ENCODE assay signal across 29 cellular contexts in genomic region chr15:67154249-67154648, GRCh38.
DNase-seq lines count a peak whose midpoint lies in the region; ATAC-seq, FAIRE-seq and TF ChIP-seq lines count a peak whose summit lies in the region.
"Had no signal": no experiment of that assay in that cellular context is flagged by ENCODE, and none has a peak within 500 bp of the region (broad histone marks: within the 10 kb centered on the region; RNA-seq: fewer than 3 reads in every experiment).

No MANE protein-coding gene starts in this region.

- TF ChIP-seq RAD21 in A549 (conservative IDR thresholded peaks at IDR 0.05 in 1 of 2, IDR thresholded peaks at IDR 0.05 in 1 of 2) = no peak
- TF ChIP-seq RAD21 in HCT116 (IDR thresholded peaks at IDR 0.05; ENCODE audit: low read depth) = no peak

- H3K18ac ChIP-seq in trophoblast cell (ENCODE audit: low read length) = no peak overlapping the region

- no peak overlapping the region for H3K23ac ChIP-seq in trophoblast cell (ENCODE audit: low read length)

- H3K36me3 ChIP-seq in HCT116 (ENCODE audit: control insufficient read depth in 1 of 2, insufficient read depth in 2 of 2, low read length in 2 of 2) = peaks cover 0 to 27% of the 10 kb centered on the region in 2 experiments; a peak in 2 of 4 replicates
- peaks cover 57% of the 10 kb centered on the region for H3K36me3 ChIP-seq in brain microvascular endothelial cell (replicated peaks)
- peaks cover 0 to 2% of the 10 kb centered on the region in 2 experiments for H3K36me3 ChIP-seq in trophoblast cell (ENCODE audit: control insufficient read depth in 1 of 2, insufficient read depth in 2 of 2, low read length in 2 of 2)
- H3K36me3 ChIP-seq: adrenal gland, breast epithelium, neutrophil, prostate gland, tibial nerve had no signal

- H3K79me1 ChIP-seq in trophoblast cell (ENCODE audit: low read length) = peaks cover 18% of the 10 kb centered on the region

- TF ChIP-seq CTCF in A549 (IDR thresholded peaks at IDR 0.05) (no peak), HCT116 (IDR thresholded peaks at IDR 0.05 in 2 of 3, conservative IDR thresholded peaks at IDR 0.05 in 1 of 3; ENCODE audit: borderline replicate concordance in 1 of 3, insufficient read depth in 1 of 3, low read depth in 2 of 3, low read length in 2 of 3) (no peak), brain microvascular endothelial cell (IDR thresholded peaks at IDR 0.05; ENCODE audit: low read depth, low read length, missing control alignments) (no peak)

- RAD21 ChIA-PET in HCT116 (lab: Charles Lee; ENCODE audit: low non-redundant PET in 1 of 2, low total read pairs in 2 of 2, uncharacterized antibody in 2 of 2, unreplicated experiment in 2 of 2) = no interaction called here

- no peak overlapping the region for H3K4ac ChIP-seq in trophoblast cell (ENCODE audit: low read depth, low read length)

- no peak overlapping the region for H3K4me2 ChIP-seq in A549
- no peak overlapping the region for H3K4me2 ChIP-seq in HCT116 (ENCODE audit: low read length)
- no peak overlapping the region for H3K4me2 ChIP-seq in trophoblast cell (ENCODE audit: low read length)
- H3K4me2 ChIP-seq: KMS-11 had no signal

- no peak overlapping the region for H3K4me3 ChIP-seq in A549
- H3K4me3 ChIP-seq in HCT116 (replicated peaks in 1 of 2; ENCODE audit: low read depth in 1 of 2, low read length in 2 of 2) = no peak overlapping the region
- H3K4me3 ChIP-seq in brain microvascular endothelial cell (ENCODE audit: low read depth, low read length) = no peak overlapping the region
- H3K4me3 ChIP-seq in trophoblast cell (ENCODE audit: low read depth, low read length) = no peak overlapping the region
- H3K4me3 ChIP-seq: adrenal gland, breast epithelium, prostate gland, tibial nerve had no signal

- no peak overlapping the region for H2AK5ac ChIP-seq in trophoblast cell (ENCODE audit: low read length)

- H4K8ac ChIP-seq in trophoblast cell (ENCODE audit: low read depth, low read length) = no peak overlapping the region

- H2BK12ac ChIP-seq in trophoblast cell (ENCODE audit: low read length) = no peak overlapping the region

- in situ Hi-C loops in brain microvascular endothelial cell (cut with HindIII; ENCODE audit: low pct_ligation_motif_present, low sequenced_read_pairs) = no loop called here

- H3K27ac ChIP-seq in A549 (peak overlapping the region; percentile 59 to 84; a peak in 5 of 6 replicates), HCT116 (ENCODE audit: low read depth, low read length) (no peak overlapping the region), brain microvascular endothelial cell (peak overlapping the region; percentile 26), trophoblast cell (ENCODE audit: low read depth, low read length) (no peak overlapping the region)
- H3K27ac ChIP-seq: adrenal gland, KMS-11, neutrophil, prostate gland, tibial nerve had no signal

- POLR2A ChIA-PET in A549 (lab: Yijun Ruan, JAX) (interaction anchor here (0.6 to 1.1 kb wide), 2 partner anchors 24 to 88 kb away, joined by 3 read pairs; partner anchors contain the start of gene SMAD3), HCT116 (lab: Charles Lee) (no interaction called here)

- no peaks in the 10 kb centered on the region for H3K9me3 ChIP-seq in A549
- peaks cover 0 to 7% of the 10 kb centered on the region in 2 experiments; a peak in 1 of 4 replicates for H3K9me3 ChIP-seq in HCT116 (ENCODE audit: control insufficient read depth in 1 of 2, insufficient read depth in 1 of 2, low read depth in 1 of 2, low read length in 2 of 2)
- H3K9me3 ChIP-seq in trophoblast cell (ENCODE audit: insufficient read depth, low read depth, low read length) = peaks cover 3% of the 10 kb centered on the region
- H3K9me3 ChIP-seq: adrenal gland, breast epithelium, neutrophil, prostate gland, tibial nerve had no signal

- no peak overlapping the region for H4K91ac ChIP-seq in trophoblast cell (ENCODE audit: low read depth, low read length)

- DNase-seq in A549 (ENCODE audit: low read depth in 1 of 2, low spot score in 1 of 2) = no peak
- DNase-seq in HCT116 (ENCODE audit: low read depth, low spot score) = no peak
- no peak for DNase-seq in brain microvascular endothelial cell
- peak in 1 of 2 donors; percentile 39 for DNase-seq in trophoblast cell
- no peak for DNase-seq in activated naive CD4-positive, alpha-beta T cell treated with anti-CD3 and anti-CD28 coated beads, Interleukin-2, amount 50 U/mL, for 16 hours
- no peak for DNase-seq in HT-29 (ENCODE audit: low spot score)
- DNase-seq: activated CD4-positive, alpha-beta T cell treated with anti-CD3 and anti-CD28 coated beads for 48 hours; activated naive CD4-positive, alpha-beta T cell treated with Interleukin-2 at 50 U/mL for 16 hours; activated T-cell treated with anti-CD3 and anti-CD28 coated beads, Interleukin-2, amount 50 U/mL, for 72 hours; adrenal gland; C1 segment of cervical spinal cord; DND-41; effector CD8-positive, alpha-beta T cell; H9; mammary epithelial cell; MM.1S; NCI-H2029; NCI-H526; RPMI8226; stimulated activated naive CD8-positive, alpha-beta T cell treated with anti-CD3 and anti-CD28 coated beads, Interleukin-15, amount 100 ng/mL, for 72 hours had no signal

- peak overlapping the region; percentile 35 for H2BK120ac ChIP-seq in trophoblast cell (ENCODE audit: insufficient read depth, low read length, poor library complexity)

- CTCF ChIA-PET in A549 (lab: Yijun Ruan, JAX) = interaction anchor here (0.8 to 4.8 kb wide), 6 partner anchors 11 to 208 kb away, joined by 3 to 18 read pairs (median 4); no protein-coding TSS in a partner anchor
- CTCF ChIA-PET in HCT116 (lab: Charles Lee) = no interaction called here

- H4K12ac ChIP-seq in trophoblast cell (ENCODE audit: low read depth, low read length) = no peak overlapping the region

- BruUV-seq in HCT116 (replicated peaks; lab: Mats Ljungman, UMichigan) = no TSS peak

- no peaks in the 10 kb centered on the region for H3K27me3 ChIP-seq in HCT116 (ENCODE audit: insufficient read depth, low read length)
- H3K27me3 ChIP-seq in brain microvascular endothelial cell (replicated peaks) = no peaks in the 10 kb centered on the region
- no peaks in the 10 kb centered on the region for H3K27me3 ChIP-seq in trophoblast cell (ENCODE audit: insufficient read depth, low read length)
- H3K27me3 ChIP-seq: adrenal gland, breast epithelium, tibial nerve had no signal

- H3K9me2 ChIP-seq in HCT116 (ENCODE audit: insufficient read depth) = no peaks in the 10 kb centered on the region

- H2BK5ac ChIP-seq in trophoblast cell (ENCODE audit: low read depth, low read length, poor library complexity) = no peak overlapping the region

- intact Hi-C loops in HCT116 (cut with micrococcal nuclease) = no loop called here

- H3K79me2 ChIP-seq in HCT116 (ENCODE audit: insufficient read depth, low read length) = peaks cover 81% of the 10 kb centered on the region
- H3K79me2 ChIP-seq in trophoblast cell (ENCODE audit: control insufficient read depth, insufficient read depth, low read length, poor library complexity) = peaks cover 3% of the 10 kb centered on the region

- no peak for FAIRE-seq in A549 (lab: Jason Lieb, UNC)
- FAIRE-seq: colon, HTR-8/SVneo had no signal

- TF ChIP-seq EP300 in A549 (IDR thresholded peaks at IDR 0.05) = no peak

- H2AFZ ChIP-seq in HCT116 (ENCODE audit: low read depth, low read length, poor library complexity, severe bottlenecking) (no peak overlapping the region), trophoblast cell (ENCODE audit: insufficient read depth, low read length, poor library complexity) (no peak overlapping the region)

- no peak overlapping the region for H3K14ac ChIP-seq in trophoblast cell (ENCODE audit: low read length)

- H3K9ac ChIP-seq in HCT116 (ENCODE audit: low read length) = peak overlapping the region; percentile 12; the same call in 1 of the 2 replicates
- H3K9ac ChIP-seq in trophoblast cell (ENCODE audit: low read length) = no peak overlapping the region
- H3K9ac ChIP-seq: KMS-11 had no signal

- ATAC-seq in A549 (no peak), HCT116 (no peak), GM18873 (IDR thresholded peaks at IDR 0.05; ENCODE audit: low FRiP score, unreplicated experiment) (no peak), GM18870 (IDR thresholded peaks at IDR 0.05; ENCODE audit: unreplicated experiment) (no peak)
- ATAC-seq: activated T-cell treated with anti-CD3 and anti-CD28 coated beads, Interleukin-2, amount 50 U/mL, for 72 hours; stimulated activated naive CD8-positive, alpha-beta T cell treated with anti-CD3 and anti-CD28 coated beads, Interleukin-15, amount 100 ng/mL, for 72 hours had no signal

- H4K20me1 ChIP-seq in HCT116 (ENCODE audit: insufficient read depth) = no peaks in the 10 kb centered on the region

- no peak for TF ChIP-seq POLR2A in A549 (IDR thresholded peaks at IDR 0.05; ENCODE audit: low read length)
- TF ChIP-seq POLR2A in HCT116 (IDR thresholded peaks at IDR 0.05; ENCODE audit: borderline replicate concordance, extremely low read depth, insufficient read depth, insufficient read length) = no peak

- H3K4me1 ChIP-seq in A549 = peaks cover 78% of the 10 kb centered on the region
- peaks cover 27 to 82% of the 10 kb centered on the region in 2 experiments for H3K4me1 ChIP-seq in HCT116 (ENCODE audit: control insufficient read depth in 1 of 2, insufficient read depth in 2 of 2, low read length in 2 of 2)
- peaks cover 14 to 15% of the 10 kb centered on the region in 2 experiments for H3K4me1 ChIP-seq in trophoblast cell (ENCODE audit: control insufficient read depth in 1 of 2, insufficient read depth in 2 of 2, low read length in 2 of 2)

TF ChIP-seq in A549, 52 proteins besides CTCF, POLR2A, EP300 and RAD21 (continues in another document):
- no peak for TF ChIP-seq HOXB5 (CRISPR knock-in tag; IDR thresholded peaks at IDR 0.05)
- TF ChIP-seq TP53 (CRISPR knock-in tag; IDR thresholded peaks at IDR 0.05) = peak; percentile 51; the same call in 1 of the 2 replicates

TF ChIP-seq in HCT116, 20 proteins besides CTCF, POLR2A, EP300 and RAD21:
- TF ChIP-seq SIN3A (IDR thresholded peaks at IDR 0.05; ENCODE audit: low read depth) (no peak), FOSL1 (IDR thresholded peaks at IDR 0.05; ENCODE audit: low read depth) (no peak), TCF7L2 (IDR thresholded peaks at IDR 0.05; ENCODE audit: borderline replicate concordance, extremely low read depth, insufficient read depth, insufficient read length) (no peak), ATF3 (IDR thresholded peaks at IDR 0.05) (no peak), YY1 (IDR thresholded peaks at IDR 0.05; ENCODE audit: extremely low read depth, insufficient replicate concordance, low read depth, low read length) (no peak), CEBPB (IDR thresholded peaks at IDR 0.05; ENCODE audit: low read depth) (no peak), CBX3 (IDR thresholded peaks at IDR 0.05; ENCODE audit: low read depth) (no peak)
- TF ChIP-seq, protein P1, sequence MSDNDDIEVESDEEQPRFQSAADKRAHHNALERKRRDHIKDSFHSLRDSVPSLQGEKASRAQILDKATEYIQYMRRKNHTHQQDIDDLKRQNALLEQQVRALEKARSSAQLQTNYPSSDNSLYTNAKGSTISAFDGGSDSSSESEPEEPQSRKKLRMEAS (IDR thresholded peaks at IDR 0.05) = no peak

Comparison
In these comparisons a context has a peak if more than half of its experiments do, and no peak if none do; other contexts are left out.
1. H3K27ac ChIP-seq: peak in A549 (2 of 2) and brain microvascular endothelial cell (single experiment); none in HCT116 (single experiment) and trophoblast cell (single experiment).